18 cellular contexts compared by ENCODE assay signal in the genomic region with DNA sequence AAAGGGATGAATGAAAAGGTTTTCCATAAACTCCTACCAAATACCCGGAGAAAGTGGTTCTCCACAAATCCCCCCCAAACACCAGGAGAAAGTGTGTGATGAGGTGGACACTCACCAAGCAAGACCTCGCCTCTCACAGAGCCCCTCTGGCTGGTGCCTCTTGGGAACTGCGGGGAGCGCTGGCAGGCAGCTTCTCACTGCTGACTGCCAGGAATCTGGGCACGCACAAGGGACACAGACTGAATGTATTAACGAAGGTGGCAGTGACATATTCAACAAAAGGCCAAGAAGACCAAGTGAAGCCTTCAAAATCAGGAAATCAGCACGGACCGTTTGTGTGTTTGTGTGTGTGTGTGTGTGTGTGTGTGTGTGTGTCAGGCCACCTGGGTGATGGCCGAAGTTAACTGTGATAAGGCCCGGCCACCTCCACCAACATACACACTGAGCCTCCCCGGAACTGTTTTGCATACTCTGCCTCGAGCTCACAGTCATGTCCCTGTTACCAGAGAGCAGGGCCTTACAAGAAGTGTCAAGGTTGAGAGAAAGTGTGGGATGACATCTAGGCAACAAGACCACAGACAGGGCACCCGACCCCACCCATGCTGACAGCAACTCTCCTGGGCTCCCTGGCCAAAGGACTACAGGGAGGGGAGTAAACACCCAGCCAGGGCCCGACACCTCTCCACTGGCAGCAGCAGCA. TPM values are rescaled to one million over a fixed set of nuclear protein-coding genes. Genes with fewer than 3 reads are reported as not detected.
A peak's percentile ranks its signal among the peaks of the same experiment; 100 is the strongest.
DNase-seq lines count a peak whose midpoint lies in the region; ATAC-seq and TF ChIP-seq lines count a peak whose summit lies in the region.
"Had no signal": no experiment of that assay in that cellular context is flagged by ENCODE, and none has a peak within 500 bp of the region (broad histone marks: within the 10 kb centered on the region; RNA-seq: fewer than 3 reads in every experiment).

No MANE protein-coding gene starts in this region.

- H3K9me3 Mint-ChIP-seq in activated naive CD4-positive, alpha-beta T cell treated with anti-CD3 and anti-CD28 coated beads for 36 hours = peaks cover 3% of the 10 kb centered on the region
- no peaks in the 10 kb centered on the region for H3K9me3 Mint-ChIP-seq in activated T-cell treated with anti-CD3 and anti-CD28 coated beads, Interleukin-2, amount 50 U/mL, for 72 hours

- WGBS in esophagus muscularis mucosa = 59% methylated on average over 10 of the region's 14 CpGs
- 16 to 18% methylated on average over 14 of the region's 14 CpGs for WGBS in aorta, 2 donors

- H3K36me3 Mint-ChIP-seq in activated naive CD4-positive, alpha-beta T cell treated with anti-CD3 and anti-CD28 coated beads for 36 hours (ENCODE audit: low read depth) = peaks cover 19% of the 10 kb centered on the region
- H3K36me3 Mint-ChIP-seq in activated T-cell treated with anti-CD3 and anti-CD28 coated beads, Interleukin-2, amount 50 U/mL, for 72 hours (ENCODE audit: insufficient read depth in 2 of 2) = peaks cover 0 to 10% of the 10 kb centered on the region in 2 donors

- H3K4me3 Mint-ChIP-seq in activated naive CD4-positive, alpha-beta T cell treated with anti-CD3 and anti-CD28 coated beads for 36 hours = peak overlapping the region; percentile 11
- H3K4me3 Mint-ChIP-seq in activated T-cell treated with anti-CD3 and anti-CD28 coated beads, Interleukin-2, amount 50 U/mL, for 72 hours = peak overlapping the region; percentile 24 to 64

- TF ChIP-seq POLR2A in esophagus muscularis mucosa (IDR thresholded peaks at IDR 0.05; ENCODE audit: low read depth) = no peak

- peak; percentile 35 for DNase-seq in activated naive CD4-positive, alpha-beta T cell treated with anti-CD3 and anti-CD28 coated beads for 36 hours
- no peak for DNase-seq in activated naive CD4-positive, alpha-beta T cell (lab: John Stamatoyannopoulos, UW)
- DNase-seq in activated T-cell treated with anti-CD3 and anti-CD28 coated beads, Interleukin-2, amount 50 U/mL, for 72 hours = no peak
- DNase-seq in esophagus muscularis mucosa (ENCODE audit: extremely low spot score) (peak; percentile 64), aorta (no peak), SW480 (ENCODE audit: low spot score) (no peak), posterior cingulate gyrus (no peak)
- no peak for DNase-seq in stimulated activated CD4-positive, alpha-beta T cell treated with anti-CD3 and anti-CD28 coated beads, Interleukin-4, amount 100 ng/mL, for 1 hour
- DNase-seq: cortex of kidney, GDM1, heart left ventricle, NCI-H1930, NCI-H510A treated with DMSO at 0.1 percent for 48 hours, PC-9, upper lobe of left lung had no signal

- H3K27ac ChIP-seq in esophagus muscularis mucosa (replicated peaks in 1 of 4) = peak overlapping the region; percentile 57 to 77 (median 70)
- peak overlapping the region; percentile 16 to 72 for H3K27ac ChIP-seq in aorta (ENCODE audit: low read depth in 1 of 2, low read length in 2 of 2)
- H3K27ac ChIP-seq: heart left ventricle, PC-9, SK-N-MC, upper lobe of left lung had no signal

- H3K9me3 ChIP-seq in esophagus muscularis mucosa (no peaks in the 10 kb centered on the region), aorta (ENCODE audit: control insufficient read depth, low read length) (no peaks in the 10 kb centered on the region)
- H3K9me3 ChIP-seq: heart left ventricle, upper lobe of left lung had no signal

- no peak for TF ChIP-seq CTCF in esophagus muscularis mucosa (IDR thresholded peaks at IDR 0.05)

- H3K27me3 ChIP-seq in esophagus muscularis mucosa (no peaks in the 10 kb centered on the region), aorta (ENCODE audit: control insufficient read depth in 1 of 2, insufficient read depth in 2 of 2, low read length in 1 of 2) (no peaks in the 10 kb centered on the region)
- H3K27me3 ChIP-seq: upper lobe of left lung had no signal

- intact Hi-C loops in activated naive CD4-positive, alpha-beta T cell treated with anti-CD3 and anti-CD28 coated beads for 36 hours (cut with micrococcal nuclease) = no loop called here
- intact Hi-C loops in esophagus muscularis mucosa (cut with DNase I) = no loop called here
- intact Hi-C loops in aorta (cut with DNase I) = loop anchor here in 1 of 2 donors (10.0 kb wide), 1 partner anchor 60 kb away; no protein-coding TSS in a partner anchor
- intact Hi-C loops in posterior cingulate gyrus (cut with DNase I) = no loop called here

- no peaks in the 10 kb centered on the region for H3K36me3 ChIP-seq in esophagus muscularis mucosa
- H3K36me3 ChIP-seq in aorta (ENCODE audit: control insufficient read depth in 1 of 2, insufficient read depth in 2 of 2, low read length in 1 of 2) = no peaks in the 10 kb centered on the region
- H3K36me3 ChIP-seq: heart left ventricle, upper lobe of left lung had no signal

- no peak overlapping the region for H3K4me3 ChIP-seq in esophagus muscularis mucosa
- no peak overlapping the region for H3K4me3 ChIP-seq in aorta (ENCODE audit: low read length in 2 of 2)
- H3K4me3 ChIP-seq: heart left ventricle, PC-9, SK-N-MC, upper lobe of left lung had no signal

- peak overlapping the region; percentile 95 for H3K27ac Mint-ChIP-seq in activated naive CD4-positive, alpha-beta T cell treated with anti-CD3 and anti-CD28 coated beads for 36 hours
- H3K27ac Mint-ChIP-seq in activated T-cell treated with anti-CD3 and anti-CD28 coated beads, Interleukin-2, amount 50 U/mL, for 72 hours = peak overlapping the region; percentile 52

- CTCF ChIA-PET in activated naive CD4-positive, alpha-beta T cell treated with anti-CD3 and anti-CD28 coated beads for 36 hours (lab: Charles Lee) = interaction anchor here (0.8 to 1.4 kb wide), 2 partner anchors 10 to 18 kb away, joined by 3 read pairs; partner anchors contain the start of gene ATP10A

- no peak for ATAC-seq in activated T-cell treated with anti-CD3 and anti-CD28 coated beads, Interleukin-2, amount 50 U/mL, for 72 hours (replicated peaks in 1 of 2)
- no peak for ATAC-seq in aorta (ENCODE audit: low FRiP score)
- ATAC-seq: esophagus mucosa, heart left ventricle, HepG2 had no signal

- TF ChIP-seq EP300 in esophagus muscularis mucosa (IDR thresholded peaks at IDR 0.05) = no peak

- H3K4me1 Mint-ChIP-seq in activated naive CD4-positive, alpha-beta T cell treated with anti-CD3 and anti-CD28 coated beads for 36 hours (ENCODE audit: low read depth) = peaks cover 74% of the 10 kb centered on the region
- H3K4me1 Mint-ChIP-seq in activated T-cell treated with anti-CD3 and anti-CD28 coated beads, Interleukin-2, amount 50 U/mL, for 72 hours (ENCODE audit: low read depth) = peaks cover 84% of the 10 kb centered on the region

- no peaks in the 10 kb centered on the region for H3K27me3 Mint-ChIP-seq in activated naive CD4-positive, alpha-beta T cell treated with anti-CD3 and anti-CD28 coated beads for 36 hours (ENCODE audit: low read depth)
- no peaks in the 10 kb centered on the region for H3K27me3 Mint-ChIP-seq in activated T-cell treated with anti-CD3 and anti-CD28 coated beads, Interleukin-2, amount 50 U/mL, for 72 hours (ENCODE audit: low read depth)

- H3K4me1 ChIP-seq in esophagus muscularis mucosa (peaks cover 15 to 78% (median 73%) of the 10 kb centered on the region in 4 donors), aorta (ENCODE audit: control insufficient read depth in 1 of 2, insufficient read depth in 2 of 2, low read length in 2 of 2) (peaks cover 0 to 12% of the 10 kb centered on the region in 2 donors)

RNA-seq across cellular contexts. Expression of gene ATP10A, which starts 18.0 kb away (rescaled TPM):
- total RNA-seq in activated naive CD4-positive, alpha-beta T cell treated with anti-CD3 and anti-CD28 coated beads for 36 hours = 10 to 100 TPM; 11.9 to 13.0 TPM
- 10 to 100 TPM; 21.9 to 25.6 TPM for total RNA-seq in activated T-cell treated with anti-CD3 and anti-CD28 coated beads, Interleukin-2, amount 50 U/mL, for 72 hours
- 10 to 100 TPM; 23.9 to 51.9 (median 32.6) TPM for total RNA-seq in esophagus muscularis mucosa
- total RNA-seq in aorta = 10 to 100 TPM; 19.9 to 55.0 TPM
- polyA plus RNA-seq in aorta = 10 to 100 TPM in 1 of 2 donors, 1 to 10 TPM in 1; 3.6 to 24.4 TPM
- total RNA-seq: PC-9 had no signal

Comparison
In these comparisons a context has a peak if more than half of its experiments do, and no peak if none do; other contexts are left out.
1. DNase-seq: peak in activated naive CD4-positive, alpha-beta T cell treated with anti-CD3 and anti-CD28 coated beads for 36 hours (single experiment) and esophagus muscularis mucosa (single experiment); none in activated naive CD4-positive, alpha-beta T cell (0 of 4), activated T-cell treated with anti-CD3 and anti-CD28 coated beads, Interleukin-2, amount 50 U/mL, for 72 hours (0 of 2), aorta (0 of 2), SW480 (single experiment), stimulated activated CD4-positive, alpha-beta T cell treated with anti-CD3 and anti-CD28 coated beads, Interleukin-4, amount 100 ng/mL, for 1 hour (single experiment) and posterior cingulate gyrus (0 of 10).